9 cellular contexts compared by ENCODE assay signal in the genomic region with DNA sequence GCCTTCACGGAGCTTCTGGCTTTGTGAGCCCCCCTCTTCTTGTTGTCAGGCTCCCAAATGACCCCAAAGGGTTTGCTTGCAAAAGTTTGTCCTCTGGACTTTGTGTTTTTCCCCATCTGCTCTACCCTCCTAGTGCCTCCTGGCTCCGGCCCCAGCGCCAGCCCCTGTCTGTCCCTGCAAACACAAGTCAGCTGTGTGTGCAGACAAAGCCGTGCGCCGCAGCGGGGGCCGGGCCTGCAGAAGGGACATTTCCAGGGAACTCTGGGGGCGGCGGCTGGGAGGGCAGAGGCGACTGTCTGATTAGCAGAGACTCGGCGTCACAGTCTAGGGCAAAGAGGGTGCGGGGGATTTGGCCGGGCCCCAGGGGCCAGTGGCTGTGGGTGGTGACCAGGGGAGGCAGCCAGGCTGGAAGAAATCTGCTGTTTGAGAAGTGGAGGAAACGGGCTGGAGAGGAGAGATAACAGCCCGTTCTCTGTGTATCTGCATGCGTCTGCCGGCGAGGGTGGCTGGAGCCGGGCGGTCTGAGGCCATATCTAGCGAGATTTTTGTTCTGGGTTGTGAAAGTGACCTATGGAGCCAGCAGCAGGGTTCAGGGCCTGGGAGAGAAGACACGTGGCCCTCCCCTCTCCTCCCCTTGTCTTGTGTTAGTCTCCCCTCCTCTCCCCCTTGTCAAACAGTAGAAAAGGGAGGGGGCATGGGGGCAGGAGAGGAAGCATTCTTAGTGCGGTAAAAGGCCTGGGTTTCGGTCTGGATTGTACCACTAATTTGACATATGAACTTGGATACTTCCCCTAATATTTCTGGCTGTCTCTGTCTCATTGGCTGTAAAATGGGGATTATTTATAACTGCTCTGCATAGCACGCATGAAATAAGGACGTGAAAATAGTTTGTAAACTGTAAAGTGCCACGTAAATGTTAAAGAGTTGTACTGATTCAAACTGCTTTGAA.
DNase-seq lines count a peak whose midpoint lies in the region; TF ChIP-seq lines count a peak whose summit lies in the region.
"Had no signal": no experiment of that assay in that cellular context is flagged by ENCODE, and none has a peak within 500 bp of the region (broad histone marks: within the 10 kb centered on the region; RNA-seq: fewer than 3 reads in every experiment).

No MANE protein-coding gene starts in this region.

- CTCF ChIA-PET in mammary epithelial cell (lab: Charles Lee; ENCODE audit: low non-redundant PET): no interaction called here

- 84% methylated on average over 9 of the region's 29 CpGs for WGBS in mammary epithelial cell (ENCODE audit: low coverage, missing lambda C conversion rate)
- 53 to 68% methylated on average over 16 to 21 of the region's 29 CpGs for WGBS in esophagus squamous epithelium, 2 donors

- H3K27me3 ChIP-seq in breast epithelium: no peaks in the 10 kb centered on the region
- H3K27me3 ChIP-seq in mammary epithelial cell (ENCODE audit: insufficient read depth, low read length): no peaks in the 10 kb centered on the region
- H3K27me3 ChIP-seq in esophagus squamous epithelium: no peaks in the 10 kb centered on the region
- H3K27me3 ChIP-seq in muscle layer of colon (ENCODE audit: control insufficient read depth in 1 of 2, insufficient read depth in 2 of 2, low read length in 2 of 2): no peaks in the 10 kb centered on the region
- H3K27me3 ChIP-seq in vagina: no peaks in the 10 kb centered on the region

- dilution Hi-C loops in mammary epithelial cell (cut with HindIII; ENCODE audit: low sequenced_read_pairs): no loop called here

- H3K4me1 ChIP-seq in breast epithelium (peaks cover 5 to 10% of the 10 kb centered on the region in 2 donors), mammary epithelial cell (ENCODE audit: insufficient read depth, low read length) (no peaks in the 10 kb centered on the region), esophagus squamous epithelium (peaks cover 26 to 63% (median 43%) of the 10 kb centered on the region in 3 donors), muscle layer of colon (ENCODE audit: insufficient read depth, low read length) (peaks cover 46% of the 10 kb centered on the region), vagina (peaks cover 59% of the 10 kb centered on the region)

- H3K79me2 ChIP-seq in mammary epithelial cell (ENCODE audit: insufficient read depth, low read length): no peaks in the 10 kb centered on the region

- H3K9ac ChIP-seq in mammary epithelial cell (ENCODE audit: insufficient read depth, low read length): no peak overlapping the region
- H3K9ac ChIP-seq in muscle layer of colon (ENCODE audit: low read length): peak overlapping the region; percentile 44

- TF ChIP-seq CTCF in breast epithelium (IDR thresholded peaks at IDR 0.05) (no peak), mammary epithelial cell (conservative IDR thresholded peaks at IDR 0.05 in 1 of 2, IDR thresholded peaks at IDR 0.05 in 1 of 2; ENCODE audit: extremely low read depth in 1 of 2, insufficient read depth in 1 of 2, low read depth in 1 of 2, low read length in 2 of 2) (no peak), esophagus squamous epithelium (IDR thresholded peaks at IDR 0.05) (no peak), vagina (IDR thresholded peaks at IDR 0.05) (no peak)

- H3K9me3 ChIP-seq in breast epithelium (no peaks in the 10 kb centered on the region), mammary epithelial cell (replicated peaks; ENCODE audit: insufficient read depth, low read length) (no peaks in the 10 kb centered on the region), esophagus squamous epithelium (no peaks in the 10 kb centered on the region), muscle layer of colon (ENCODE audit: low read length) (no peaks in the 10 kb centered on the region), vagina (no peaks in the 10 kb centered on the region)

- H4K20me1 ChIP-seq in mammary epithelial cell (ENCODE audit: insufficient read depth, low read length): no peaks in the 10 kb centered on the region

- peak overlapping the region in 2 of 3 donors; percentile 7 to 48 for H3K4me3 ChIP-seq in breast epithelium
- no peak overlapping the region for H3K4me3 ChIP-seq in mammary epithelial cell (replicated peaks in 1 of 3; ENCODE audit: insufficient read depth in 1 of 3, low read depth in 2 of 3, low read length in 3 of 3)
- peak overlapping the region in 2 of 4 donors; percentile 12 to 42 for H3K4me3 ChIP-seq in esophagus squamous epithelium
- H3K4me3 ChIP-seq in muscle layer of colon (ENCODE audit: low read depth in 1 of 2, low read length in 2 of 2): peak overlapping the region in 1 of 2 donors; percentile 37
- peak overlapping the region; percentile 10 to 15 for H3K4me3 ChIP-seq in vagina

- H2AFZ ChIP-seq in mammary epithelial cell (ENCODE audit: low read depth, low read length): no peak overlapping the region

- BruUV-seq in mammary epithelial cell (replicated peaks; lab: Mats Ljungman, UMichigan): no TSS peak

- intact Hi-C loops in breast epithelium (cut with DNase I; ENCODE audit: low total_unique reads) (no loop called here), mammary epithelial cell (cut with micrococcal nuclease) (no loop called here), esophagus squamous epithelium (cut with DNase I) (no loop called here), vagina (cut with DNase I) (loop anchor here (10.0 kb wide), 1 partner anchor 63 kb away; no protein-coding TSS in a partner anchor)

- DNase-seq in breast epithelium (ENCODE audit: low spot score in 2 of 2) (peak in 1 of 2 donors; percentile 37), mammary epithelial cell (no peak), esophagus squamous epithelium (lab: John Stamatoyannopoulos, UW) (no peak), vagina (ENCODE audit: extremely low spot score in 2 of 2) (no peak), NCI-H345 (lab: John Stamatoyannopoulos, UW) (no peak), glomerular visceral epithelial cell (ENCODE audit: extremely low spot score) (no peak)
- no peak for DNase-seq in activated CD4-positive, alpha-beta T cell treated with anti-CD3 and anti-CD28 coated beads for 48 hours
- DNase-seq: ACHN had no signal

- in situ Hi-C loops in mammary epithelial cell (cut with MboI; ENCODE audit: low sequenced_read_pairs in 2 of 2): no loop called here

- H3K36me3 ChIP-seq in breast epithelium (no peaks in the 10 kb centered on the region), mammary epithelial cell (ENCODE audit: insufficient read depth, low read length) (no peaks in the 10 kb centered on the region), esophagus squamous epithelium (peaks cover 0 to 16% (median 0%) of the 10 kb centered on the region in 3 donors), muscle layer of colon (ENCODE audit: insufficient read depth, low read length) (no peaks in the 10 kb centered on the region), vagina (no peaks in the 10 kb centered on the region)

- TF ChIP-seq POLR2A in breast epithelium (IDR thresholded peaks at IDR 0.05): no peak
- TF ChIP-seq POLR2A in esophagus squamous epithelium (IDR thresholded peaks at IDR 0.05): no peak
- no peak for TF ChIP-seq POLR2A in vagina (IDR thresholded peaks at IDR 0.05)

- H3K4me2 ChIP-seq in mammary epithelial cell (ENCODE audit: insufficient read depth, low read depth, low read length): no peak overlapping the region

- peak overlapping the region; percentile 36 to 75 for H3K27ac ChIP-seq in breast epithelium
- no peak overlapping the region for H3K27ac ChIP-seq in mammary epithelial cell (ENCODE audit: insufficient read depth, low read depth, low read length)
- peak overlapping the region; percentile 54 to 84 (median 80) for H3K27ac ChIP-seq in esophagus squamous epithelium
- H3K27ac ChIP-seq in muscle layer of colon (ENCODE audit: low read depth, low read length): peak overlapping the region; percentile 59
- peak overlapping the region; percentile 80 for H3K27ac ChIP-seq in vagina

Comparison
In these comparisons a context has a peak if more than half of its experiments do, and no peak if none do; other contexts are left out.
1. H3K4me3 ChIP-seq: peak in breast epithelium (2 of 3) and vagina (2 of 2); none in mammary epithelial cell (0 of 3).